25 cellular contexts compared by ENCODE assay signal in genomic region chr16:25699069-25699468, GRCh38. TPM values are rescaled to one million over a fixed set of nuclear protein-coding genes. Genes with fewer than 3 reads are reported as not detected.
"Had no signal": no experiment of that assay in that cellular context is flagged by ENCODE, and none has a peak within 500 bp of the region (broad histone marks: within the 10 kb centered on the region; RNA-seq: fewer than 3 reads in every experiment).

No MANE protein-coding gene starts in this region.

- H3K27ac Mint-ChIP-seq: activated CD4-positive, alpha-beta memory T cell treated with anti-CD3 and anti-CD28 coated beads, Interleukin-2, amount 10 ng/mL, durations not matched to agents 7 days and 5 days; activated CD4-positive, alpha-beta T cell treated with anti-CD3 and anti-CD28 coated beads, Interleukin-2, amount 10 ng/mL, durations not matched to agents 24 days and 14 days; activated naive CD4-positive, alpha-beta T cell treated with anti-CD3 and anti-CD28 coated beads, Interleukin-2, amount 50 U/mL, for 72 hours; dendritic cell treated with granulocyte-macrophage colony-stimulating factor and Interleukin-4, amounts not matched to agents 40 ng/mL and 50 ng/mL, for 4 days; memory B cell; nephron; stimulated activated naive CD8-positive, alpha-beta T cell treated with anti-CD3 and anti-CD28 coated beads, Interleukin-15, Interleukin-2, amounts not matched to agents 100 ng/mL and 50 ng/mL, for 24 hours; T-helper 17 cell had no signal

- H3K4me3 ChIP-seq: ascending aorta, ovary, psoas muscle, tibial artery had no signal

- H3K4me3 Mint-ChIP-seq: activated CD4-positive, alpha-beta memory T cell treated with anti-CD3 and anti-CD28 coated beads, Interleukin-2, amount 10 ng/mL, durations not matched to agents 7 days and 5 days; activated CD4-positive, alpha-beta T cell treated with anti-CD3 and anti-CD28 coated beads, Interleukin-2, amount 10 ng/mL, durations not matched to agents 24 days and 14 days; dendritic cell treated with granulocyte-macrophage colony-stimulating factor and Interleukin-4, amounts not matched to agents 40 ng/mL and 50 ng/mL, for 4 days; memory B cell; nephron; stimulated activated naive CD8-positive, alpha-beta T cell treated with anti-CD3 and anti-CD28 coated beads, Interleukin-15, Interleukin-2, amounts not matched to agents 100 ng/mL and 50 ng/mL, for 24 hours; T-helper 17 cell had no signal

- H3K4me1 ChIP-seq: ascending aorta, psoas muscle, tibial artery had no signal

- H3K36me3 ChIP-seq: ascending aorta, brain microvascular endothelial cell, neutrophil, ovary, tibial artery had no signal

- H3K4me1 Mint-ChIP-seq: activated CD4-positive, alpha-beta memory T cell treated with anti-CD3 and anti-CD28 coated beads, Interleukin-2, amount 10 ng/mL, durations not matched to agents 7 days and 5 days; activated CD4-positive, alpha-beta T cell treated with anti-CD3 and anti-CD28 coated beads, Interleukin-2, amount 10 ng/mL, durations not matched to agents 24 days and 14 days; memory B cell had no signal

- DNase-seq: activated CD4-positive, alpha-beta memory T cell treated with anti-CD3 and anti-CD28 coated beads, Interleukin-2, amount 10 ng/mL, durations not matched to agents 7 days and 5 days; activated CD4-positive, alpha-beta T cell treated with anti-CD3 and anti-CD28 coated beads, Interleukin-2, amount 10 ng/mL, durations not matched to agents 24 days and 14 days; activated gamma-delta T cell treated with Interleukin-2 at 50 U/mL for 16 hours; activated T-cell treated with anti-CD3 and anti-CD28 coated beads for 4 hours; brain microvascular endothelial cell; caudate nucleus; effector memory CD4-positive, alpha-beta T cell; hypothalamus; ovary; psoas muscle; right cardiac atrium; stimulated activated CD4-positive, alpha-beta T cell treated with anti-CD3 and anti-CD28 coated beads, Interleukin-12 subunit alpha, Interleukin-12 subunit beta, amount 100 ng/mL, for 4 hours; T-helper 17 cell; tibial artery had no signal

- H3K36me3 Mint-ChIP-seq: memory B cell had no signal

- H3K27ac ChIP-seq: ascending aorta, brain microvascular endothelial cell, neutrophil, ovary, psoas muscle, tibial artery had no signal

- H3K9me3 ChIP-seq: ascending aorta, neutrophil, ovary, psoas muscle, tibial artery had no signal

- H3K9me3 Mint-ChIP-seq: activated CD4-positive, alpha-beta memory T cell treated with anti-CD3 and anti-CD28 coated beads, Interleukin-2, amount 10 ng/mL, durations not matched to agents 7 days and 5 days; activated CD4-positive, alpha-beta T cell treated with anti-CD3 and anti-CD28 coated beads, Interleukin-2, amount 10 ng/mL, durations not matched to agents 24 days and 14 days; activated naive CD4-positive, alpha-beta T cell treated with anti-CD3 and anti-CD28 coated beads, Interleukin-2, amount 50 U/mL, for 72 hours; dendritic cell treated with granulocyte-macrophage colony-stimulating factor and Interleukin-4, amounts not matched to agents 40 ng/mL and 50 ng/mL, for 4 days; nephron; stimulated activated naive CD8-positive, alpha-beta T cell treated with anti-CD3 and anti-CD28 coated beads, Interleukin-15, Interleukin-2, amounts not matched to agents 100 ng/mL and 50 ng/mL, for 24 hours had no signal

- H3K27me3 ChIP-seq: ascending aorta, ovary had no signal

RNA-seq across cellular contexts. Expression of gene HS3ST4, which starts 7.3 kb away (rescaled TPM):
- total RNA-seq: activated CD4-positive, alpha-beta memory T cell treated with anti-CD3 and anti-CD28 coated beads, Interleukin-2, amount 10 ng/mL, durations not matched to agents 7 days and 5 days; activated CD4-positive, alpha-beta T cell treated with anti-CD3 and anti-CD28 coated beads, Interleukin-2, amount 10 ng/mL, durations not matched to agents 24 days and 14 days; activated naive CD4-positive, alpha-beta T cell treated with anti-CD3 and anti-CD28 coated beads, Interleukin-2, amount 50 U/mL, for 72 hours; ascending aorta; liver; mononuclear cell; myocyte; psoas muscle; right cardiac atrium; skeletal muscle tissue; T-helper 17 cell had no signal
